Comparison of ENCODE assay signal across 1 cellular context in the genomic region with DNA sequence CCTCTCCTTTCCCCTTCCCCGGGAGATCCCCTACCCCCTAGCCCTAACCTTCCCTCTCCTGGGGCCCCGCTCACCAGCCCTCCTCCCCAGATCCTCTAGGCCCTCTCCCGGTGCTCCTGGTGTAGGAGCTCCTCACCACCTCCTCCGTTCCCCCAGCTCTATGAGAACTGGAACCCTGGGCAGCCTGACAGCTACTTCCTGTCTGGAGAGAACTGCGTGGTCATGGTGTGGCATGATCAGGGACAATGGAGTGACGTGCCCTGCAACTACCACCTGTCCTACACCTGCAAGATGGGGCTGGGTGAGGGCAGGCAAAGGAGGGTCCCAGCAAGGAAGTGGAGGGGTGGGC.
A peak's percentile ranks its signal among the peaks of the same experiment; 100 is the strongest.
TF ChIP-seq lines count a peak whose summit lies in the region.

No MANE protein-coding gene starts in this region.

TF ChIP-seq in HepG2, 621 proteins besides CTCF, POLR2A, EP300 and RAD21:
- TF ChIP-seq ZNF263 (CRISPR knock-in tag; IDR thresholded peaks at IDR 0.05) (peak; percentile 87), POLR2AphosphoS5 (IDR thresholded peaks at IDR 0.05; ENCODE audit: low read depth, low read length) (0 out of 2 replicates have a peak, but pooled peaks have one; percentile 34), POLR2G (IDR thresholded peaks at IDR 0.05; ENCODE audit: low read depth, low read length) (0 out of 2 replicates have a peak, but pooled peaks have one; percentile 51), ZNF343 (CRISPR knock-in tag; IDR thresholded peaks at IDR 0.05) (0 out of 2 replicates have a peak, but pooled peaks have one; percentile 23), ZNF274 (CRISPR knock-in tag; IDR thresholded peaks at IDR 0.05) (0 out of 2 replicates have a peak, but pooled peaks have one; percentile 27), TP53 (CRISPR knock-in tag; conservative IDR thresholded peaks at IDR 0.05) (no peak)
- TF ChIP-seq, protein P1, sequence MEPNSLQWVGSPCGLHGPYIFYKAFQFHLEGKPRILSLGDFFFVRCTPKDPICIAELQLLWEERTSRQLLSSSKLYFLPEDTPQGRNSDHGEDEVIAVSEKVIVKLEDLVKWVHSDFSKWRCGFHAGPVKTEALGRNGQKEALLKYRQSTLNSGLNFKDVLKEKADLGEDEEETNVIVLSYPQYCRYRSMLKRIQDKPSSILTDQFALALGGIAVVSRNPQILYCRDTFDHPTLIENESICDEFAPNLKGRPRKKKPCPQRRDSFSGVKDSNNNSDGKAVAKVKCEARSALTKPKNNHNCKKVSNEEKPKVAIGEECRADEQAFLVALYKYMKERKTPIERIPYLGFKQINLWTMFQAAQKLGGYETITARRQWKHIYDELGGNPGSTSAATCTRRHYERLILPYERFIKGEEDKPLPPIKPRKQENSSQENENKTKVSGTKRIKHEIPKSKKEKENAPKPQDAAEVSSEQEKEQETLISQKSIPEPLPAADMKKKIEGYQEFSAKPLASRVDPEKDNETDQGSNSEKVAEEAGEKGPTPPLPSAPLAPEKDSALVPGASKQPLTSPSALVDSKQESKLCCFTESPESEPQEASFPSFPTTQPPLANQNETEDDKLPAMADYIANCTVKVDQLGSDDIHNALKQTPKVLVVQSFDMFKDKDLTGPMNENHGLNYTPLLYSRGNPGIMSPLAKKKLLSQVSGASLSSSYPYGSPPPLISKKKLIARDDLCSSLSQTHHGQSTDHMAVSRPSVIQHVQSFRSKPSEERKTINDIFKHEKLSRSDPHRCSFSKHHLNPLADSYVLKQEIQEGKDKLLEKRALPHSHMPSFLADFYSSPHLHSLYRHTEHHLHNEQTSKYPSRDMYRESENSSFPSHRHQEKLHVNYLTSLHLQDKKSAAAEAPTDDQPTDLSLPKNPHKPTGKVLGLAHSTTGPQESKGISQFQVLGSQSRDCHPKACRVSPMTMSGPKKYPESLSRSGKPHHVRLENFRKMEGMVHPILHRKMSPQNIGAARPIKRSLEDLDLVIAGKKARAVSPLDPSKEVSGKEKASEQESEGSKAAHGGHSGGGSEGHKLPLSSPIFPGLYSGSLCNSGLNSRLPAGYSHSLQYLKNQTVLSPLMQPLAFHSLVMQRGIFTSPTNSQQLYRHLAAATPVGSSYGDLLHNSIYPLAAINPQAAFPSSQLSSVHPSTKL (CRISPR knock-in tag; IDR thresholded peaks at IDR 0.05): no peak
